ENCODE assay signal across 19 cellular contexts in genomic region chr12:124057691-124058090, GRCh38.
"Had no signal": no experiment of that assay in that cellular context is flagged by ENCODE, and none has a peak within 500 bp of the region (broad histone marks: within the 10 kb centered on the region; RNA-seq: fewer than 3 reads in every experiment).

No MANE protein-coding gene starts in this region.

- ATAC-seq: foreskin keratinocyte; left cardiac atrium; naive thymus-derived CD4-positive, alpha-beta T cell had no signal

- DNase-seq: effector CD4-positive, alpha-beta T cell; endodermal cell; erythroblast; foreskin keratinocyte; kidney; left cardiac atrium; mesendoderm; naive thymus-derived CD4-positive, alpha-beta T cell; sigmoid colon; small intestine; stimulated activated CD4-positive, alpha-beta T cell treated with anti-CD3 and anti-CD28 coated beads, Interleukin-12 subunit alpha, Interleukin-12 subunit beta, amount 100 ng/mL, for 4 hours; stimulated activated naive CD4-positive, alpha-beta T cell; stomach; substantia nigra; transverse colon had no signal

- H3K9me3 ChIP-seq: neutrophil, right atrium auricular region, sigmoid colon, stomach, thoracic aorta, transverse colon had no signal

- H3K4me1 ChIP-seq: foreskin keratinocyte, right atrium auricular region had no signal

- H3K4me3 ChIP-seq: coronary artery, right atrium auricular region, sigmoid colon, stomach, thoracic aorta, transverse colon had no signal

- H3K27me3 ChIP-seq: right atrium auricular region, sigmoid colon, stomach, transverse colon had no signal

- H3K27ac ChIP-seq: coronary artery, foreskin keratinocyte, neutrophil, right atrium auricular region, sigmoid colon, stomach, thoracic aorta, transverse colon had no signal

- H3K36me3 ChIP-seq: neutrophil, right atrium auricular region, sigmoid colon, stomach, thoracic aorta, transverse colon had no signal
